Comparison of ENCODE assay signal across 8 cellular contexts in the genomic region with DNA sequence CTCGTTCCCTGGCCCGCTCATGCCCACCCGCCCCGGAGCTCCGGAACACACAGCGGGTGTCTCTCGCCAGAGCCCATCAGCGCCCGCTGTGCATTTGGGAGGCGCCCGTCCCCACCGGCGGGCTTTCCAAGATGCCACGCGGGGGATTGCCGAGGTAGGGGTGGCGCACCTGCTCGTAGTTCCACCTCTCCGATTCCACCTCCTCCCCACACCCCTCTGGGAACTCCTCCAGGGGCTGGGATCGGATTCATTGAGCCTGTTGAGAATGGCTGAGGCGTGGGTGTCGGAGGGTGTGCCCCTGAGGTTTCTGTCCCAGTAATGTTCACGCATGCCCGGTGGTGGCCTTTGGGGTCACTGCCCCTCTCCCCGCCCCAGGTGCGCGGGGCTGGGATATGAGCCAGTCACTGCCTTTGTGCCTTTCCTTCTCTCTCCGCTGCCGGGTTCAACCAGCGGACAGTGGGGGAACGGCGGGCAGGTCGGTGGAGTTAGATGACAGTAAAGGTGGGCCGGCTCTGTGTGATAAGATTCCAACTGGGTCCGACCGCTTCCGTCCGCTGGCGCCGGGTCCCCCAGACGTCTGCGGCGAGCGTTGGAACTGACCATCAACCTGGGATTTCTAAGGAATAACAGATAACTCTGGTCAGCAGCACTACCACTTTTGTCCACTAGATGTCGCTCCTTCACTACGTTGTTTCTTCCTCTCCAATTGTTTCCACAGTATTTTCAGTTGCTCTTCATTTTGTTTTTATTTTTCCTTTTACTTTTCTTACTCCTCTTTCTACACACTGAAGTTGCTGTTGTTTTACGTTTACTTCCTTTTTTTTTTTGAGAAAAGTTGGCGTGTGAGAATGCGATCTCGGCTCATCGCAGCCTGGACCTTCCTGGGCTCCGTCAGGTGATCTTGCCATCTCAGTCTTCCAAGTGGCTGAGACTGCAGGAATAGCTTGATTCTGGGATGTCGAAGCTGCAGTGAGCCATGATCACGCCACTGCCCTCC.
DNase-seq lines count a peak whose midpoint lies in the region; ATAC-seq, FAIRE-seq and TF ChIP-seq lines count a peak whose summit lies in the region.

No MANE protein-coding gene starts in this region.

- H3K9me3 ChIP-seq in A673 (ENCODE audit: low read depth, low read length, poor library complexity, severe bottlenecking) = no peaks in the 10 kb centered on the region
- H3K9me3 ChIP-seq in mucosa of descending colon = no peaks in the 10 kb centered on the region

- H3K36me3 ChIP-seq in A673 (ENCODE audit: insufficient read depth, low read length, poor library complexity, severe bottlenecking) (no peaks in the 10 kb centered on the region), mucosa of descending colon (ENCODE audit: low read depth) (no peaks in the 10 kb centered on the region)

- no peaks in the 10 kb centered on the region for H3K4me1 Mint-ChIP-seq in endothelial cell (ENCODE audit: unreplicated experiment)

- TF ChIP-seq CTCF in A673 (conservative IDR thresholded peaks at IDR 0.05; ENCODE audit: low read depth, low read length) (peak; percentile 94), endothelial cell (IDR thresholded peaks at IDR 0.05; ENCODE audit: unreplicated experiment) (peak; percentile 98), mucosa of descending colon (IDR thresholded peaks at IDR 0.05) (peak; percentile 85)

- H3K27me3 ChIP-seq in A673 (replicated peaks; ENCODE audit: insufficient read depth, low read depth, low read length, poor library complexity) = no peaks in the 10 kb centered on the region

- no peaks in the 10 kb centered on the region for H3K4me1 ChIP-seq in A673 (ENCODE audit: insufficient read depth, low read length, poor library complexity, severe bottlenecking)
- peaks cover 7% of the 10 kb centered on the region for H3K4me1 ChIP-seq in mucosa of descending colon (ENCODE audit: low read depth)

- H3K4me3 ChIP-seq in A673 (ENCODE audit: low read depth, low read length, poor library complexity, severe bottlenecking) (peak overlapping the region; percentile 50), mucosa of descending colon (no peak overlapping the region)

- no peak for TF ChIP-seq POLR2A in GM12892 (IDR thresholded peaks at IDR 0.05; ENCODE audit: low read depth, low read length)

- H3K9me3 Mint-ChIP-seq in endothelial cell (ENCODE audit: unreplicated experiment) = peaks cover 14% of the 10 kb centered on the region

- H3K27me3 Mint-ChIP-seq in endothelial cell (ENCODE audit: unreplicated experiment) = peaks cover 5% of the 10 kb centered on the region

- intact Hi-C loops in A673 (cut with micrococcal nuclease; ENCODE audit: unreplicated experiment) = loop anchor here (1.0 kb wide), 1 partner anchor 178 kb away; a partner anchor contains a TSS
- intact Hi-C loops in mucosa of descending colon (cut with DNase I, micrococcal nuclease) = loop anchor here in 1 of 2 donors (10.0 kb wide), 1 partner anchor 176 kb away; a partner anchor contains a TSS

- peak; percentile 68 for FAIRE-seq in GM12892 (lab: Jason Lieb, UNC)

- ATAC-seq in HG03103 (IDR thresholded peaks at IDR 0.05; ENCODE audit: low read depth, unreplicated experiment) (peak; percentile 66), mucosa of descending colon (peak; percentile 90)

- CTCF ChIA-PET in A673 (lab: Charles Lee) = interaction anchor here (0.7 kb wide), 1 partner anchor 360 kb away, joined by 3 read pairs; no protein-coding TSS in a partner anchor

- no TSS peak for BruUV-seq in A673 (replicated peaks; lab: Mats Ljungman, UMichigan)

- no peak overlapping the region for H3K27ac Mint-ChIP-seq in endothelial cell (ENCODE audit: unreplicated experiment)

- peaks cover 5% of the 10 kb centered on the region for H3K36me3 Mint-ChIP-seq in endothelial cell (ENCODE audit: low read depth, unreplicated experiment)

- POLR2A ChIA-PET in A673 (lab: Charles Lee; ENCODE audit: low non-redundant PET) = no interaction called here

- peak; percentile 62 for DNase-seq in A673 (ENCODE audit: low spot score)
- DNase-seq in GM12892 (ENCODE audit: insufficient read length) = no peak
- DNase-seq in NCI-H748 (lab: John Stamatoyannopoulos, UW; ENCODE audit: unreplicated experiment) = peak; percentile 76
- peak in 2 of 3 experiments; percentile 37 to 52 for DNase-seq in activated CD8-positive, alpha-beta memory T cell treated with anti-CD3 and anti-CD28 coated beads for 48 hours (ENCODE audit: low read depth in 2 of 3, low spot score in 2 of 3)
- DNase-seq in endothelial cell (ENCODE audit: low spot score) = peak; percentile 64
- DNase-seq in mucosa of descending colon = peak; percentile 32 to 89 (median 51)
- DNase-seq in stimulated activated CD8-positive, alpha-beta memory T cell treated with anti-CD3 and anti-CD28 coated beads, Interleukin-4, amount 100 ng/mL, for 24 hours (ENCODE audit: low read depth) = peak; percentile 36

- peak overlapping the region; percentile 0 for H3K4me3 Mint-ChIP-seq in endothelial cell (ENCODE audit: unreplicated experiment)

- H3K27ac ChIP-seq in A673 (ENCODE audit: low read depth, low read length, poor library complexity, severe bottlenecking) = no peak overlapping the region
